ENCODE assay signal across 1 cellular context in the genomic region with DNA sequence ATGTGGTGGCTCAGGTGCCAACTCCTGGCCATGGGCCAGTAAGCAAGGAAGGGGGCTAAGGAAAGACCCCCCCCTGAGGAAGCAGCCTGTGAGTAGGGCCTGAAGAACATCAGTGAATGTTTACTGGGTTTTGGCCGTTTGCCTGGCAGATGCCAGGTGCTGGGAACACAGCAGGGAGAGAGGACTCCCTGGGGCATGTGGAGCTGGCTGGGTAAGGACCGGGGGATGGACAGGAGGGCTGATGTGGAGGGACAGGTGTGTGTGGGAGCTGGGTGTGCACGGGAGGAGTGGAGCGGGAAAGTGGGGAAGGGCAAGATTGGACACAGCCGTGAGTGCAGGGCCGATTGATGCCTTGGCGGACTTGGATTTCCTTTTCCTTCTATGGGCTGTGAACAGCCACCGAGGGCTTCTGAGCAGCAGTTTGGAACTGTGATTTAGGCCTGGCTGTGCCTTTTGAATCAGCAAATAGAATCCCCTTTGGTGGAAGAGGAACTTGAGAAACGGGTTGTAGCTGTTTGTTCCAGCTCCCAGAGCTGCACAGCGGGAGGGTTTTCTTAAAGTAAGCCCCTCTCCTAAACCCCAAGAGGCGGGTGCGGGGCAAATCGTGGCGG.
TF ChIP-seq lines count a peak whose summit lies in the region.

No MANE protein-coding gene starts in this region.

TF ChIP-seq in SK-N-SH treated with all-trans-retinoic acid at 6 μM for 48 hours, 23 proteins besides CTCF, POLR2A, EP300 and RAD21 (continued from another document):
- TF ChIP-seq, protein P1, sequence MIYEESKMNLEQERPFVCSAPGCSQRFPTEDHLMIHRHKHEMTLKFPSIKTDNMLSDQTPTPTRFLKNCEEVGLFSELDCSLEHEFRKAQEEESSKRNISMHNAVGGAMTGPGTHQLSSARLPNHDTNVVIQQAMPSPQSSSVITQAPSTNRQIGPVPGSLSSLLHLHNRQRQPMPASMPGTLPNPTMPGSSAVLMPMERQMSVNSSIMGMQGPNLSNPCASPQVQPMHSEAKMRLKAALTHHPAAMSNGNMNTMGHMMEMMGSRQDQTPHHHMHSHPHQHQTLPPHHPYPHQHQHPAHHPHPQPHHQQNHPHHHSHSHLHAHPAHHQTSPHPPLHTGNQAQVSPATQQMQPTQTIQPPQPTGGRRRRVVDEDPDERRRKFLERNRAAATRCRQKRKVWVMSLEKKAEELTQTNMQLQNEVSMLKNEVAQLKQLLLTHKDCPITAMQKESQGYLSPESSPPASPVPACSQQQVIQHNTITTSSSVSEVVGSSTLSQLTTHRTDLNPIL (CRISPR knock-in tag; IDR thresholded peaks at IDR 0.05; ENCODE audit: low read depth), result no peak
- TF ChIP-seq, protein P2, sequence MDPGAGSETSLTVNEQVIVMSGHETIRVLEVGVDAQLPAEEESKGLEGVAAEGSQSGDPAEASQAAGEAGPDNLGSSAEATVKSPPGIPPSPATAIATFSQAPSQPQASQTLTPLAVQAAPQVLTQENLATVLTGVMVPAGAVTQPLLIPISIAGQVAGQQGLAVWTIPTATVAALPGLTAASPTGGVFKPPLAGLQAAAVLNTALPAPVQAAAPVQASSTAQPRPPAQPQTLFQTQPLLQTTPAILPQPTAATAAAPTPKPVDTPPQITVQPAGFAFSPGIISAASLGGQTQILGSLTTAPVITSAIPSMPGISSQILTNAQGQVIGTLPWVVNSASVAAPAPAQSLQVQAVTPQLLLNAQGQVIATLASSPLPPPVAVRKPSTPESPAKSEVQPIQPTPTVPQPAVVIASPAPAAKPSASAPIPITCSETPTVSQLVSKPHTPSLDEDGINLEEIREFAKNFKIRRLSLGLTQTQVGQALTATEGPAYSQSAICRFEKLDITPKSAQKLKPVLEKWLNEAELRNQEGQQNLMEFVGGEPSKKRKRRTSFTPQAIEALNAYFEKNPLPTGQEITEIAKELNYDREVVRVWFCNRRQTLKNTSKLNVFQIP (CRISPR knock-in tag; IDR thresholded peaks at IDR 0.05; ENCODE audit: borderline replicate concordance, low read depth), result no peak
- TF ChIP-seq ZFP30 (CRISPR knock-in tag; IDR thresholded peaks at IDR 0.05) (no peak), ZFP3 (CRISPR knock-in tag; IDR thresholded peaks at IDR 0.05) (no peak)
- TF ChIP-seq, protein P3, sequence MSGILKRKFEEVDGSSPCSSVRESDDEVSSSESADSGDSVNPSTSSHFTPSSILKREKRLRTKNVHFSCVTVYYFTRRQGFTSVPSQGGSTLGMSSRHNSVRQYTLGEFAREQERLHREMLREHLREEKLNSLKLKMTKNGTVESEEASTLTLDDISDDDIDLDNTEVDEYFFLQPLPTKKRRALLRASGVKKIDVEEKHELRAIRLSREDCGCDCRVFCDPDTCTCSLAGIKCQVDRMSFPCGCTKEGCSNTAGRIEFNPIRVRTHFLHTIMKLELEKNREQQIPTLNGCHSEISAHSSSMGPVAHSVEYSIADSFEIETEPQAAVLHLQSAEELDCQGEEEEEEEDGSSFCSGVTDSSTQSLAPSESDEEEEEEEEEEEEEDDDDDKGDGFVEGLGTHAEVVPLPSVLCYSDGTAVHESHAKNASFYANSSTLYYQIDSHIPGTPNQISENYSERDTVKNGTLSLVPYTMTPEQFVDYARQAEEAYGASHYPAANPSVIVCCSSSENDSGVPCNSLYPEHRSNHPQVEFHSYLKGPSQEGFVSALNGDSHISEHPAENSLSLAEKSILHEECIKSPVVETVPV (CRISPR knock-in tag; IDR thresholded peaks at IDR 0.05), result no peak
TF ChIP-seq in SK-N-SH treated with all-trans-retinoic acid at 6 μM for 48 hours: peak in this region for 0.
